ENCODE assay signal across 24 cellular contexts in genomic region chr5:180340856-180341255, GRCh38. TPM values are rescaled to one million over a fixed set of nuclear protein-coding genes. Genes with fewer than 3 reads are reported as not detected.
DNase-seq lines count a peak whose midpoint lies in the region; ATAC-seq, FAIRE-seq and TF ChIP-seq lines count a peak whose summit lies in the region.
"Had no signal": no experiment of that assay in that cellular context is flagged by ENCODE, and none has a peak within 500 bp of the region (broad histone marks: within the 10 kb centered on the region; RNA-seq: fewer than 3 reads in every experiment).

No MANE protein-coding gene starts in this region.

- H3K27ac ChIP-seq in A549 (peak overlapping the region in 1 of 2 experiments; percentile 57; a peak in 3 of 6 replicates), HUES6 (ENCODE audit: low read depth, low read length) (peak overlapping the region; percentile 50), mesenchymal stem cell (ENCODE audit: low read length, poor library complexity, severe bottlenecking) (no peak overlapping the region)
- H3K27ac ChIP-seq: esophagus squamous epithelium, heart right ventricle had no signal

- CTCF ChIA-PET in A549 (lab: Yijun Ruan, JAX): interaction anchor here (1.0 to 5.4 kb wide), 4 partner anchors 9 to 24 kb away, joined by 3 to 45 read pairs (median 4); no protein-coding TSS in a partner anchor

- no peak overlapping the region for H2AFZ ChIP-seq in mesenchymal stem cell (ENCODE audit: low read depth, low read length)

- H4K8ac ChIP-seq in mesenchymal stem cell (ENCODE audit: low read length): no peak overlapping the region

- no peak overlapping the region for H2BK12ac ChIP-seq in mesenchymal stem cell (ENCODE audit: low read length in 2 of 2)

- no peak for TF ChIP-seq CTCF in A549 (IDR thresholded peaks at IDR 0.05)
- TF ChIP-seq CTCF in cardiac fibroblast (IDR thresholded peaks at IDR 0.05; ENCODE audit: low read depth, low read length): no peak

- no peak overlapping the region for H3K18ac ChIP-seq in mesenchymal stem cell (ENCODE audit: low read depth in 1 of 2, low read length in 2 of 2)

- H3K23ac ChIP-seq in mesenchymal stem cell (ENCODE audit: low read length in 2 of 2): no peak overlapping the region

- no peak; a peak in 1 of 6 replicates for ATAC-seq in A549
- no peak for ATAC-seq in GM19467 (IDR thresholded peaks at IDR 0.05; ENCODE audit: unreplicated experiment)
- ATAC-seq: activated CD4-positive, alpha-beta T cell treated with anti-CD3 and anti-CD28 coated beads for 36 hours; activated T-helper 17 cell treated with anti-CD3 and anti-CD28 coated beads, Interleukin-2, amount 50 U/mL, for 72 hours; effector memory CD8-positive, alpha-beta T cell; heart right ventricle had no signal

- no peak overlapping the region for H3K14ac ChIP-seq in mesenchymal stem cell (ENCODE audit: low read length in 2 of 2)

- H2BK15ac ChIP-seq in mesenchymal stem cell (ENCODE audit: low read depth, poor library complexity, severe bottlenecking): no peak overlapping the region

- H3K9ac ChIP-seq in HUES6 (ENCODE audit: low read length): no peak overlapping the region
- H3K9ac ChIP-seq in mesenchymal stem cell (ENCODE audit: low read length): no peak overlapping the region

- POLR2A ChIA-PET in A549 (lab: Yijun Ruan, JAX): no interaction called here

- H3K27me3 ChIP-seq in HUES6 (ENCODE audit: control insufficient read depth, insufficient read depth, low read length) (no peaks in the 10 kb centered on the region), mesenchymal stem cell (ENCODE audit: control insufficient read depth in 1 of 2, insufficient read depth in 1 of 2, low read length in 2 of 2) (no peaks in the 10 kb centered on the region)

- TF ChIP-seq RAD21 in A549 (conservative IDR thresholded peaks at IDR 0.05 in 1 of 2, IDR thresholded peaks at IDR 0.05 in 1 of 2): no peak

- no peak overlapping the region for H2BK120ac ChIP-seq in mesenchymal stem cell (ENCODE audit: low read depth, low read length)

- WGBS in A549 (ENCODE audit: missing lambda C conversion rate): 80% methylated on average over 9 of the region's 9 CpGs
- WGBS in mesenchymal stem cell: 87% methylated on average over 7 of the region's 9 CpGs

- H3K9me3 ChIP-seq in A549 (no peaks in the 10 kb centered on the region), HUES6 (ENCODE audit: control insufficient read depth, insufficient read depth, low read depth, low read length) (no peaks in the 10 kb centered on the region; the same call in 1 of the 2 replicates), mesenchymal stem cell (ENCODE audit: control insufficient read depth, low read length) (no peaks in the 10 kb centered on the region)
- H3K9me3 ChIP-seq: esophagus squamous epithelium, heart right ventricle had no signal

- H3K4me3 ChIP-seq in A549 (no peak overlapping the region), HUES6 (ENCODE audit: low read depth, low read length) (no peak overlapping the region), cardiac fibroblast (replicated peaks in 1 of 2; ENCODE audit: low read depth in 2 of 2, low read length in 2 of 2) (no peak overlapping the region), mesenchymal stem cell (ENCODE audit: insufficient read depth in 1 of 2, low read depth in 1 of 2, low read length in 2 of 2) (no peak overlapping the region)
- H3K4me3 ChIP-seq: esophagus squamous epithelium, heart right ventricle, lung had no signal

- no peak for DNase-seq in A549 (ENCODE audit: low read depth in 1 of 2, low spot score in 1 of 2)
- peak; percentile 23 to 39 for DNase-seq in cardiac fibroblast (ENCODE audit: low read depth in 2 of 2)
- peak; percentile 39 for DNase-seq in mesenchymal stem cell
- DNase-seq in NCI-H82 treated with DMSO at 0.1 percent for 48 hours (lab: John Stamatoyannopoulos, UW; ENCODE audit: unreplicated experiment): no peak
- DNase-seq in frontal cortex (ENCODE audit: low spot score in 2 of 2): no peak
- DNase-seq in inferior parietal cortex (ENCODE audit: extremely low spot score): no peak
- DNase-seq: activated CD4-positive, alpha-beta T cell treated with anti-CD3 and anti-CD28 coated beads for 36 hours; effector memory CD8-positive, alpha-beta T cell; esophagus squamous epithelium; GDM1; H7; heart right ventricle; NCI-H1436; NCI-H526; occipital lobe; retina; stimulated activated CD8-positive, alpha-beta memory T cell treated with anti-CD3 and anti-CD28 coated beads, Interleukin-4, amount 100 ng/mL, for 48 hours had no signal

- H4K91ac ChIP-seq in mesenchymal stem cell (ENCODE audit: low read length): no peak overlapping the region

- H3K4me1 ChIP-seq in A549 (peaks cover 35% of the 10 kb centered on the region), HUES6 (ENCODE audit: control insufficient read depth, insufficient read depth, low read length) (peaks cover 49% of the 10 kb centered on the region), mesenchymal stem cell (ENCODE audit: control insufficient read depth, insufficient read depth, low read depth, low read length) (peaks cover 20% of the 10 kb centered on the region)

- no peak overlapping the region for H3K4ac ChIP-seq in mesenchymal stem cell (ENCODE audit: low read depth in 1 of 2, low read length in 2 of 2)

- TF ChIP-seq EP300 in A549 (IDR thresholded peaks at IDR 0.05): no peak

- no peak for FAIRE-seq in A549 (lab: Jason Lieb, UNC)
- FAIRE-seq in frontal cortex (lab: Jason Lieb, UNC): no peak
- FAIRE-seq: colon, islet of Langerhans had no signal

- no peak overlapping the region for H3K4me2 ChIP-seq in A549
- H3K4me2 ChIP-seq in mesenchymal stem cell (ENCODE audit: low read length, poor library complexity, severe bottlenecking): no peak overlapping the region

- no peak for TF ChIP-seq POLR2A in A549 (IDR thresholded peaks at IDR 0.05; ENCODE audit: low read length)

- H3K79me1 ChIP-seq in mesenchymal stem cell (replicated peaks; ENCODE audit: low read length, poor library complexity, severe bottlenecking): peaks cover 30% of the 10 kb centered on the region

- H3K36me3 ChIP-seq in HUES6 (ENCODE audit: control insufficient read depth, insufficient read depth, low read length): peaks cover 36% of the 10 kb centered on the region
- peaks cover 21 to 26% of the 10 kb centered on the region in 2 experiments for H3K36me3 ChIP-seq in mesenchymal stem cell (ENCODE audit: control insufficient read depth in 1 of 2, insufficient read depth in 2 of 2, low read depth in 1 of 2, low read length in 2 of 2)

- H2BK5ac ChIP-seq in mesenchymal stem cell (ENCODE audit: low read depth, low read length, poor library complexity, severe bottlenecking): no peak overlapping the region

- H2AK5ac ChIP-seq in mesenchymal stem cell (ENCODE audit: low read length, severe bottlenecking): peak overlapping the region; percentile 39

TF ChIP-seq in A549, 52 proteins besides CTCF, POLR2A, EP300 and RAD21:
- TF ChIP-seq ESRRA (IDR thresholded peaks at IDR 0.05; ENCODE audit: borderline replicate concordance, low read length) (no peak), MAFK (IDR thresholded peaks at IDR 0.05; ENCODE audit: partially characterized antibody) (peak; percentile 31), CEBPB (IDR thresholded peaks at IDR 0.05) (no peak), FOXS1 (CRISPR knock-in tag; IDR thresholded peaks at IDR 0.05) (no peak)

RNA-seq across cellular contexts. Expression of gene GFPT2, which starts 12.3 kb away (rescaled TPM):
- polyA plus RNA-seq in A549 (2011; rRNA removed): 38.0 and 40.5 TPM in 2 replicates
- polyA plus RNA-seq in A549 (2012; cell fraction: cytosol; rRNA removed): 16.9 and 22.1 TPM in 2 replicates
- polyA plus RNA-seq in A549 (2012; cell fraction: nucleus; rRNA removed): 31.2 and 41.0 TPM in 2 replicates
- polyA plus RNA-seq in A549 (2017; fragmentation: RNase III; extraction: RNeasy Plus Mini Kit Qiagen cat#74134 plus additional on column Dnase treatment): 24.4 to 34.9 TPM (median 31.6 TPM) in 3 replicates
- polyA minus RNA-seq in A549 (2011; rRNA and poly(A)+ RNA removed): 34.8 and 36.3 TPM in 2 replicates
- 12.3 TPM for polyA plus RNA-seq in mesenchymal stem cell (2013, experiment 1 of 2)
- polyA plus RNA-seq in mesenchymal stem cell (2013, experiment 2 of 2): 12.0 TPM
- 11.0 TPM for total RNA-seq in frontal cortex
- polyA plus RNA-seq: CD14-positive monocyte had no signal

RNA-seq across cellular contexts. Expression of gene MAPK9, which starts 49.0 kb away (rescaled TPM):
- 52.7 and 66.9 TPM in 2 replicates for polyA plus RNA-seq in A549 (2011; rRNA removed)
- 31.5 and 35.5 TPM in 2 replicates for polyA plus RNA-seq in A549 (2012; cell fraction: cytosol; rRNA removed)
- polyA plus RNA-seq in A549 (2012; cell fraction: nucleus; rRNA removed): 17.8 and 29.8 TPM in 2 replicates
- polyA plus RNA-seq in A549 (2017; fragmentation: RNase III; extraction: RNeasy Plus Mini Kit Qiagen cat#74134 plus additional on column Dnase treatment): 34.6 to 36.6 TPM (median 34.7 TPM) in 3 replicates
- polyA minus RNA-seq in A549 (2011; rRNA and poly(A)+ RNA removed): 57.9 and 65.4 TPM in 2 replicates
- polyA plus RNA-seq in mesenchymal stem cell (2013, experiment 1 of 2): 26.3 TPM
- 25.8 TPM for polyA plus RNA-seq in mesenchymal stem cell (2013, experiment 2 of 2)
- total RNA-seq in frontal cortex: 95.8 TPM

Comparison
In these comparisons a context has a peak if more than half of its experiments do, and no peak if none do; other contexts are left out.
1. DNase-seq: peak in cardiac fibroblast (2 of 2) and mesenchymal stem cell (single experiment); none in A549 (0 of 2), NCI-H82 treated with DMSO at 0.1 percent for 48 hours (single experiment), frontal cortex (0 of 2) and inferior parietal cortex (single experiment).